ENCODE assay signal across 17 cellular contexts in the genomic region with DNA sequence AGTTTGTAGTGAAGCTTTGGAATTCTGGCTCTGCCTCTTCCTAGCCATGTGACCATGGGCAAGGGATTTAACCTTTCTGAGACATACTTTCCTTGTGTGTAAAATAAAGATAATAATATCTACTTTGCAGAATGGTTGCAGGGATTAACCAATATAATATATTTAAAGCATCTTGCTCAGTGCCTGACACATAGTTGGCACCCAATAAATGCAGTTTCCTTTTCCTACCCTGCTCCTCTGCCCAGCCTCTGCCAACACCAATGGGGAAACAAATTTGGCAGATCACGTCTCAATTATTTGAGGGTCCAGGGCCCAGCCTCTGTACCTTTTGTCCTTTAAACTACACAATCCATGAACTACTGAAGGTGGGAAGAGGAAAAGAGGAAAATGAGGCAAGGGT.
"Had no signal": no experiment of that assay in that cellular context is flagged by ENCODE, and none has a peak within 500 bp of the region (broad histone marks: within the 10 kb centered on the region; RNA-seq: fewer than 3 reads in every experiment).

No MANE protein-coding gene starts in this region.

- H3K9me3 ChIP-seq: esophagus muscularis mucosa, heart right ventricle, left lung, lower lobe of right lung had no signal

- H3K4me3 ChIP-seq: coronary artery, dorsolateral prefrontal cortex, esophagus muscularis mucosa, heart right ventricle, left lung, lower lobe of right lung had no signal

- H3K36me3 ChIP-seq: esophagus muscularis mucosa, heart right ventricle, left lung, lower lobe of right lung had no signal

- ATAC-seq: foreskin keratinocyte; left lung; lower lobe of right lung; naive thymus-derived CD4-positive, alpha-beta T cell had no signal

- DNase-seq: dermis blood vessel endothelial cell; dorsolateral prefrontal cortex; effector CD4-positive, alpha-beta T cell; effector memory CD4-positive, alpha-beta T cell; foreskin keratinocyte; glutamatergic neuron; heart right ventricle; hippocampal formation; left cardiac atrium; left lung; left ventricle myocardium superior; lower lobe of right lung; mesendoderm; midbrain; naive thymus-derived CD4-positive, alpha-beta T cell had no signal

- H3K27ac ChIP-seq: coronary artery, esophagus muscularis mucosa, foreskin keratinocyte, left lung, lower lobe of right lung had no signal

- H3K27me3 ChIP-seq: dorsolateral prefrontal cortex, esophagus muscularis mucosa, heart right ventricle, left lung had no signal

- H3K4me1 ChIP-seq: foreskin keratinocyte, left lung, lower lobe of right lung had no signal
